8 cellular contexts compared by ENCODE assay signal in the genomic region with DNA sequence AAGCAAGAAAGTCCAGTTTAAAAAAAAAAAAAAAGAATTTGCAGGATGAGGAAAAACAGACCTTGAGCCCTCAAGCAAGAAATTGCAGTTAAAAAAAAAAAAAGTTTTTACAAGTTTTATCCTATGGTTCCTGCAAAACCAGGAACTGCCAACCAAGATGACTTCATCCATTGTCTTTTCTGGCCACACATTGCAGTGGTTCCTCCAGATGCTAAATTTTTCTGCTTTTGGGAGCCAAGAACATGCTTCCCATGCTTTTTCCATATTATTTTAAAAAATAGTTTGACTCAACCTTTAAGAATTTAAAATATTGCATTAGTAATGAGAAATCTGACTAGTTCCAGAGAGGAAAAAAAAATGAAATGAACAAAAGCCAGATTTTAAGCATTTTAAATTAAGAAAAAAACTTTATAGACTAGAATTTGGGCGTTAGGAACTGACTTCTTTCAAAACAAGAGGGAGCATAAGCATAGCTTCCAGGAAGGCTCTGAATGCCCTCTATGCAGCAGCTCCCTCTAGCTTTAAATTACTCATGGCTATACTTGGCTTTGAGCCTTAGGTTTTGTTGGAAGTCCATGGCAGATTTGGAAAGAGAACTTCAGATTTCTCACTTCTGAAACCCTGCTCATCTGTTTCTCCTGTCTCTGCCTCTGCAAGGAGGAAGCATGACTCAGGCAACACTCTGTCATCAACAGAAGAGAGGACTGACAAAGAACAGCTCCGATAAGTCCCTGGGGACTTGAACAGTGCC.
A peak's percentile ranks its signal among the peaks of the same experiment; 100 is the strongest.
DNase-seq lines count a peak whose midpoint lies in the region; ATAC-seq and TF ChIP-seq lines count a peak whose summit lies in the region.

No MANE protein-coding gene starts in this region.

- no peaks in the 10 kb centered on the region for H3K36me3 ChIP-seq in SK-N-MC (ENCODE audit: insufficient read depth, low read length)

- peaks cover 2% of the 10 kb centered on the region; the same call in 1 of the 2 replicates for H3K27me3 Mint-ChIP-seq in HFFc6 (ENCODE audit: insufficient read depth)

- H3K4me1 Mint-ChIP-seq in HFFc6 (ENCODE audit: low read depth) = 0 out of 2 replicates have a peak, but pooled peaks cover 5% of the 10 kb centered on the region
- peaks cover 20% of the 10 kb centered on the region for H3K4me1 Mint-ChIP-seq in stimulated activated effector memory CD8-positive, alpha-beta T cell treated with anti-CD3 and anti-CD28 coated beads, Interleukin-12 subunit alpha, Interleukin-12 subunit beta, amount 100 ng/mL, for 72 hours

- no peak overlapping the region for H3K9ac ChIP-seq in SK-N-MC (ENCODE audit: insufficient read length)

- DNase-seq in COLO829 (ENCODE audit: low spot score) (peak; percentile 6), HFFc6 (peak; percentile 27), SK-N-MC (ENCODE audit: low read depth, low spot score) (no peak), Right ventricle myocardium superior (no peak), KG1 (lab: John Stamatoyannopoulos, UW) (no peak), GOT3 (lab: John Stamatoyannopoulos, UW) (no peak)
- no peak for DNase-seq in stimulated activated effector memory CD8-positive, alpha-beta T cell treated with anti-CD3 and anti-CD28 coated beads, Interleukin-12 subunit alpha, Interleukin-12 subunit beta, amount 100 ng/mL, for 72 hours (ENCODE audit: low spot score in 2 of 2)
- DNase-seq in stimulated activated CD4-positive, alpha-beta T cell treated with anti-CD3 and anti-CD28 coated beads, Interleukin-4, amount 100 ng/mL, for 4 hours = no peak

- H3K4me3 ChIP-seq in SK-N-MC = 0 out of 2 replicates have a peak overlapping the region, but pooled peaks have one; percentile 14

- H3K27ac Mint-ChIP-seq in HFFc6 = no peak overlapping the region
- peak overlapping the region; percentile 89 for H3K27ac Mint-ChIP-seq in stimulated activated effector memory CD8-positive, alpha-beta T cell treated with anti-CD3 and anti-CD28 coated beads, Interleukin-12 subunit alpha, Interleukin-12 subunit beta, amount 100 ng/mL, for 72 hours

- peak; percentile 91 for ATAC-seq in Right ventricle myocardium superior (ENCODE audit: poor library complexity)
- peak; percentile 97 for ATAC-seq in stimulated activated effector memory CD8-positive, alpha-beta T cell treated with anti-CD3 and anti-CD28 coated beads, Interleukin-12 subunit alpha, Interleukin-12 subunit beta, amount 100 ng/mL, for 72 hours

- no peak overlapping the region for H3K4me3 Mint-ChIP-seq in HFFc6
- H3K4me3 Mint-ChIP-seq in stimulated activated effector memory CD8-positive, alpha-beta T cell treated with anti-CD3 and anti-CD28 coated beads, Interleukin-12 subunit alpha, Interleukin-12 subunit beta, amount 100 ng/mL, for 72 hours = peak overlapping the region; percentile 53

- TF ChIP-seq CTCF in HFFc6 (IDR thresholded peaks at IDR 0.05) = no peak

- H3K9me3 Mint-ChIP-seq in HFFc6 = peaks cover 26% of the 10 kb centered on the region
- peaks cover 10% of the 10 kb centered on the region for H3K9me3 Mint-ChIP-seq in stimulated activated effector memory CD8-positive, alpha-beta T cell treated with anti-CD3 and anti-CD28 coated beads, Interleukin-12 subunit alpha, Interleukin-12 subunit beta, amount 100 ng/mL, for 72 hours

- H3K9me3 ChIP-seq in SK-N-MC (ENCODE audit: low read depth, low read length) = no peaks in the 10 kb centered on the region

- no peak overlapping the region for H3K27ac ChIP-seq in SK-N-MC

- H3K36me3 Mint-ChIP-seq in HFFc6 (ENCODE audit: low read depth) = no peaks in the 10 kb centered on the region
- no peaks in the 10 kb centered on the region for H3K36me3 Mint-ChIP-seq in stimulated activated effector memory CD8-positive, alpha-beta T cell treated with anti-CD3 and anti-CD28 coated beads, Interleukin-12 subunit alpha, Interleukin-12 subunit beta, amount 100 ng/mL, for 72 hours

- intact Hi-C loops in Right ventricle myocardium superior (cut with DNase I) = no loop called here

Comparison
In these comparisons a context has a peak if more than half of its experiments do, and no peak if none do; other contexts are left out.
1. DNase-seq: peak in COLO829 (single experiment) and HFFc6 (single experiment); none in SK-N-MC (single experiment), Right ventricle myocardium superior (single experiment), stimulated activated effector memory CD8-positive, alpha-beta T cell treated with anti-CD3 and anti-CD28 coated beads, Interleukin-12 subunit alpha, Interleukin-12 subunit beta, amount 100 ng/mL, for 72 hours (0 of 2), stimulated activated CD4-positive, alpha-beta T cell treated with anti-CD3 and anti-CD28 coated beads, Interleukin-4, amount 100 ng/mL, for 4 hours (0 of 2), KG1 (single experiment) and GOT3 (single experiment).